9 cellular contexts compared by ENCODE assay signal in the genomic region with DNA sequence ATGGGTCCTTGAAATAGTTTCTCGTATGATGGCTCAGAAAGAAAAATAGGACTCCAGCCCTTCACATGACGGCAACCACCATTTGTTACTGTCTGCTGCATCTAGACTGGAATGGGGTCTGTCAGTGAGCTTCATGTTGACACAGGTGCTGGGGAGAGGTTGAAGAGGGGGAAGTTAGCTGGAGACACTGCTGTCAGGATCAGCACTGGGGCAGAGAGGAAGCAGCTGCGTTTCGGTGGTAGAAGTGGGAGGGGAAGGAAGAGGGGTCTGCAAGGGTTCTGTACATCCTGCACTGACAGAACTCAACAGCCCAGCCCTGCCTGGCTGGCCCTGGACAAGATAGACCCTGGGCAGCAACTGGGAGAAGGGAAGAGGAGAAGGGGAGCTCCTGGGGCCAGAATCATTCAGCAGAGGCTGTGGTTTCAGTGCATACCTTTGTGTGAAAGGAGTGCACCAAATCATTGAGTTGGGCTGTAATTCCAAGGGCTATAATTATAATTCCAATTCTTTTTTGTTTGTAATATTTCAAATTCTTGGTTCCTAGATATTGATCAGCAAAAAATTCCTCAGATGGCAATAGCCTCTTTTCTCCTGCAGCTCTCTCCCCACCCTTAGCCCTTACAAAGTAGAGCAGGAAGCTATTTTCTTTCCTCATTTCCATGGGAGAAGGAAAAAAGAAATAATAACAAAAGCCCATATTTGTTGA.
DNase-seq lines count a peak whose midpoint lies in the region; ATAC-seq, FAIRE-seq and TF ChIP-seq lines count a peak whose summit lies in the region.
"Had no signal": no experiment of that assay in that cellular context is flagged by ENCODE, and none has a peak within 500 bp of the region (broad histone marks: within the 10 kb centered on the region; RNA-seq: fewer than 3 reads in every experiment).

No MANE protein-coding gene starts in this region.

- no peaks in the 10 kb centered on the region for H3K36me3 ChIP-seq in PC-9 (ENCODE audit: low read depth)

- peaks cover 15% of the 10 kb centered on the region for H3F3A ChIP-seq in PC-9 (ENCODE audit: insufficient read depth, low read depth)

- H3K9me2 ChIP-seq in PC-9 (ENCODE audit: insufficient read depth) = no peaks in the 10 kb centered on the region

- H3K4me2 ChIP-seq in PC-9 = peak overlapping the region; percentile 23

- no peaks in the 10 kb centered on the region for H4K20me1 ChIP-seq in PC-9 (ENCODE audit: insufficient read depth)

- H3K27me3 ChIP-seq in PC-9 (ENCODE audit: insufficient read depth, low read depth) = no peaks in the 10 kb centered on the region

- intact Hi-C loops in PC-9 (cut with micrococcal nuclease; ENCODE audit: unreplicated experiment) = no loop called here

- TF ChIP-seq CTCF in AG10803 (conservative IDR thresholded peaks at IDR 0.05; ENCODE audit: low read length) = no peak
- no peak for TF ChIP-seq CTCF in PC-9 (conservative IDR thresholded peaks at IDR 0.05)

- no peak for FAIRE-seq in RCC 7860 (lab: Jason Lieb, UNC)

- H3K4me3 ChIP-seq in AG10803 (ENCODE audit: low read length) (no peak overlapping the region), PC-9 (no peak overlapping the region)

- H3K9me3 ChIP-seq in PC-9 (ENCODE audit: insufficient read depth, low read depth) = no peaks in the 10 kb centered on the region; the same call in 1 of the 2 replicates

- H3K79me2 ChIP-seq in PC-9 (ENCODE audit: low read depth) = no peaks in the 10 kb centered on the region

- H2AFZ ChIP-seq in PC-9 = no peak overlapping the region

- CTCF ChIA-PET in PC-9 (lab: Charles Lee) = no interaction called here

- peak overlapping the region; percentile 76 for H3K27ac ChIP-seq in PC-9
- H3K27ac ChIP-seq: VCaP had no signal

- POLR2A ChIA-PET in PC-9 (lab: Charles Lee; ENCODE audit: unreplicated experiment) = interaction anchor here (0.6 to 0.7 kb wide), 4 partner anchors 14 to 1267 kb away, joined by 3 to 5 read pairs (median 3); no protein-coding TSS in a partner anchor

- DNase-seq in AG10803 (ENCODE audit: low read depth) (peak; percentile 81), PC-9 (peak; percentile 11 to 81), NCI-H2171 (lab: John Stamatoyannopoulos, UW) (no peak), RCC 7860 (ENCODE audit: low spot score) (no peak)
- DNase-seq in stimulated activated CD4-positive, alpha-beta T cell treated with anti-CD3 and anti-CD28 coated beads, Interleukin-4, amount 100 ng/mL, for 4 hours = no peak
- DNase-seq in stimulated activated CD4-positive, alpha-beta T cell treated with anti-CD3 and anti-CD28 coated beads, Interleukin-2, amount 100 ng/mL, for 48 hours = no peak

- H3K4me1 ChIP-seq in PC-9 (replicated peaks; ENCODE audit: insufficient read depth) = peaks cover 27% of the 10 kb centered on the region

- peak; percentile 69 for ATAC-seq in GM19328 (IDR thresholded peaks at IDR 0.05; ENCODE audit: unreplicated experiment)
- peak; percentile 94 for ATAC-seq in HG03196 (IDR thresholded peaks at IDR 0.05; ENCODE audit: unreplicated experiment)

- BruUV-seq in PC-9 (replicated peaks; lab: Mats Ljungman, UMichigan) = no TSS peak

Comparison
In these comparisons a context has a peak if more than half of its experiments do, and no peak if none do; other contexts are left out.
1. DNase-seq: peak in AG10803 (single experiment) and PC-9 (2 of 2); none in NCI-H2171 (single experiment), stimulated activated CD4-positive, alpha-beta T cell treated with anti-CD3 and anti-CD28 coated beads, Interleukin-4, amount 100 ng/mL, for 4 hours (0 of 2), stimulated activated CD4-positive, alpha-beta T cell treated with anti-CD3 and anti-CD28 coated beads, Interleukin-2, amount 100 ng/mL, for 48 hours (0 of 2) and RCC 7860 (single experiment).